Comparison of ENCODE assay signal across 10 cellular contexts in the genomic region with DNA sequence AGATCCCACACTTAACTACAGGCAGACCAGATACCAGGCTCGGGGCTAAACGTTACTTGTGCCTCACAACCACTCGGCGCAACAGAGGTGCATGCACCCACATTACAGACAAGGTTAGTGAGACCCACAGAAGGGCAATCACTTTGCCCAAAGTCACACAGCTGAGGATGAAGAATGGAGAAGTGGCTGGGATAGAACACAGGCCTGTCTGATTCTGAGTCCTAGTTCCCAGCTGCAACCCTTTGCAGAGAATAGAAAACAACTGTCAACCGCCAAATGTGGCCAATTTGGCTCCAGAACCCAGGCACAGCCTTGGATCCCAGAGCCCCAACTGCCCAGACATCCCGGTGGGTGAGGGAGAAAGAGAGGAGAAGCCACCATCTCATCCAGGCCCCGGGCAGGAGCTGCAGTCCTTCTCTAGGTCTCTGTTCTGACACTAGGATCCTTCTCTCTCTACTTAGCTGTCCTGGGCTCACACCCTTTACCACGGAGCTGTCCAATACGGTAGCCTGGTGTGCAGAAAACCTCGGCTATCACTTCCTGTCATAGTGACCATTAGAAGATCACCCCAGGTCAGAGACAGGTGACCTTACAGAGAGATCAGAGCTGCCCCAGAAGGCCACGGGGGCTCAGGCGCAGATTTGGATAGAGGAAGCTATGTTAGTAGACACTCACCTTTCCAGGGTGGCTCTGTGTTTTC. TPM values are rescaled to one million over a fixed set of nuclear protein-coding genes. Genes with fewer than 3 reads are reported as not detected.
DNase-seq lines count a peak whose midpoint lies in the region; ATAC-seq and TF ChIP-seq lines count a peak whose summit lies in the region.
"Had no signal": no experiment of that assay in that cellular context is flagged by ENCODE, and none has a peak within 500 bp of the region (broad histone marks: within the 10 kb centered on the region; RNA-seq: fewer than 3 reads in every experiment).

No MANE protein-coding gene starts in this region.

- no peak for ATAC-seq in HG02970 (IDR thresholded peaks at IDR 0.05; ENCODE audit: low FRiP score, unreplicated experiment)
- ATAC-seq: effector memory CD8-positive, alpha-beta T cell had no signal

- H3K4me3 ChIP-seq in MM.1S (ENCODE audit: low read length): peak overlapping the region; percentile 60
- H3K4me3 ChIP-seq in mammary epithelial cell (replicated peaks in 1 of 3; ENCODE audit: insufficient read depth in 1 of 3, low read depth in 2 of 3, low read length in 3 of 3): no peak overlapping the region
- peak overlapping the region; percentile 60 for H3K4me3 ChIP-seq in osteoblast (ENCODE audit: insufficient read depth, low read length)
- H3K4me3 ChIP-seq: right atrium auricular region had no signal

- TF ChIP-seq CTCF in MM.1S (IDR thresholded peaks at IDR 0.05; ENCODE audit: low read length) (no peak), mammary epithelial cell (conservative IDR thresholded peaks at IDR 0.05 in 1 of 2, IDR thresholded peaks at IDR 0.05 in 1 of 2; ENCODE audit: extremely low read depth in 1 of 2, insufficient read depth in 1 of 2, low read depth in 1 of 2, low read length in 2 of 2) (no peak), osteoblast (IDR thresholded peaks at IDR 0.05; ENCODE audit: extremely low read depth, low read depth, low read length) (no peak), GM10266 (IDR thresholded peaks at IDR 0.05; ENCODE audit: control insufficient read depth, insufficient read depth, low read depth, missing control alignments) (no peak)

- DNase-seq in EH (ENCODE audit: low read depth) (peak; percentile 13), MM.1S (no peak), mammary epithelial cell (no peak), osteoblast (ENCODE audit: insufficient read length, low spot score, missing footprints) (peak; percentile 92), GM10266 (ENCODE audit: extremely low spot score) (no peak), OCI-M2 (lab: John Stamatoyannopoulos, UW; ENCODE audit: unreplicated experiment) (no peak)
- DNase-seq: effector memory CD8-positive, alpha-beta T cell; NCI-H1694 had no signal

- no peaks in the 10 kb centered on the region for H3F3A ChIP-seq in MM.1S (ENCODE audit: insufficient read depth, low read length)

- H3K4me2 ChIP-seq in MM.1S (ENCODE audit: low read depth, low read length) (peak overlapping the region; percentile 87), mammary epithelial cell (ENCODE audit: insufficient read depth, low read depth, low read length) (peak overlapping the region; percentile 40), osteoblast (ENCODE audit: insufficient read depth, low read length) (peak overlapping the region; percentile 79)

- no peaks in the 10 kb centered on the region for H3K36me3 ChIP-seq in MM.1S (replicated peaks; ENCODE audit: insufficient read depth, low read length)
- no peaks in the 10 kb centered on the region for H3K36me3 ChIP-seq in mammary epithelial cell (ENCODE audit: insufficient read depth, low read length)
- no peaks in the 10 kb centered on the region for H3K36me3 ChIP-seq in osteoblast (ENCODE audit: insufficient read depth, low read length)
- H3K36me3 ChIP-seq: right atrium auricular region had no signal

- H4K20me1 ChIP-seq in MM.1S (ENCODE audit: insufficient read depth, low read length): no peaks in the 10 kb centered on the region
- no peaks in the 10 kb centered on the region for H4K20me1 ChIP-seq in mammary epithelial cell (ENCODE audit: insufficient read depth, low read length)
- no peaks in the 10 kb centered on the region for H4K20me1 ChIP-seq in osteoblast (ENCODE audit: insufficient read depth, low read length)

- CTCF ChIA-PET in mammary epithelial cell (lab: Charles Lee; ENCODE audit: low non-redundant PET): interaction anchor here (0.5 to 0.7 kb wide), 3 partner anchors 175 to 465 kb away, joined by 5 to 6 read pairs (median 5); no protein-coding TSS in a partner anchor

- in situ Hi-C loops in mammary epithelial cell (cut with MboI; ENCODE audit: low sequenced_read_pairs in 2 of 2): loop anchor here (5.0 to 10.0 kb wide), 4 partner anchors 165 to 348 kb away; no protein-coding TSS in a partner anchor

- WGBS in mammary epithelial cell (ENCODE audit: low coverage, missing lambda C conversion rate): 84% methylated on average over 12 of the region's 12 CpGs

- dilution Hi-C loops in mammary epithelial cell (cut with HindIII; ENCODE audit: low sequenced_read_pairs): no loop called here

- intact Hi-C loops in mammary epithelial cell (cut with micrococcal nuclease): loop anchor here (10.0 kb wide), 1 partner anchor 648 kb away; no protein-coding TSS in a partner anchor

- no peak overlapping the region for H3K27ac ChIP-seq in MM.1S (ENCODE audit: low read length)
- no peak overlapping the region for H3K27ac ChIP-seq in mammary epithelial cell (ENCODE audit: insufficient read depth, low read depth, low read length)
- no peak overlapping the region for H3K27ac ChIP-seq in osteoblast (ENCODE audit: low read depth, low read length)
- H3K27ac ChIP-seq: right atrium auricular region had no signal

- H3K79me2 ChIP-seq in MM.1S (ENCODE audit: low read length) (no peaks in the 10 kb centered on the region), mammary epithelial cell (ENCODE audit: insufficient read depth, low read length) (no peaks in the 10 kb centered on the region), osteoblast (ENCODE audit: insufficient read depth, low read length) (no peaks in the 10 kb centered on the region)

- H3K4me1 ChIP-seq in MM.1S (ENCODE audit: low read length): no peaks in the 10 kb centered on the region
- H3K4me1 ChIP-seq in mammary epithelial cell (ENCODE audit: insufficient read depth, low read length): peaks cover 17% of the 10 kb centered on the region
- peaks cover 9% of the 10 kb centered on the region for H3K4me1 ChIP-seq in osteoblast (ENCODE audit: insufficient read depth, low read length)

- H3K9me3 ChIP-seq in MM.1S (replicated peaks; ENCODE audit: insufficient read depth, low read length) (no peaks in the 10 kb centered on the region), mammary epithelial cell (replicated peaks; ENCODE audit: insufficient read depth, low read length) (no peaks in the 10 kb centered on the region), osteoblast (ENCODE audit: low read depth, low read length) (no peaks in the 10 kb centered on the region)
- H3K9me3 ChIP-seq: right atrium auricular region had no signal

- BruUV-seq in mammary epithelial cell (replicated peaks; lab: Mats Ljungman, UMichigan): no TSS peak

- peak overlapping the region; percentile 41; the same call in 1 of the 2 replicates for H3K9ac ChIP-seq in MM.1S (ENCODE audit: low read length)
- H3K9ac ChIP-seq in mammary epithelial cell (ENCODE audit: insufficient read depth, low read length): no peak overlapping the region

- peak overlapping the region; percentile 84 for H2AFZ ChIP-seq in MM.1S (ENCODE audit: low read length)
- no peak overlapping the region for H2AFZ ChIP-seq in mammary epithelial cell (ENCODE audit: low read depth, low read length)
- peak overlapping the region; percentile 77 for H2AFZ ChIP-seq in osteoblast (ENCODE audit: low read length)

- no peaks in the 10 kb centered on the region for H3K9me2 ChIP-seq in MM.1S (replicated peaks; ENCODE audit: insufficient read depth, low read length)

- no peaks in the 10 kb centered on the region for H3K27me3 ChIP-seq in MM.1S (replicated peaks; ENCODE audit: insufficient read depth, low read length)
- no peaks in the 10 kb centered on the region for H3K27me3 ChIP-seq in mammary epithelial cell (ENCODE audit: insufficient read depth, low read length)
- H3K27me3 ChIP-seq in osteoblast (ENCODE audit: insufficient read depth, low read length): no peaks in the 10 kb centered on the region
- H3K27me3 ChIP-seq: right atrium auricular region had no signal

RNA-seq across cellular contexts. Expression of a gene that starts 59.1 kb away (rescaled TPM):
- total RNA-seq in mammary epithelial cell (1 to 10 TPM in 1 of 2 donors, under 1 TPM in 1; 0.50 to 1.3 TPM), osteoblast (0.29 and 0.36 TPM in 2 replicates)
- polyA plus RNA-seq in mammary epithelial cell: 0.71 TPM
- 2.1 TPM for polyA minus RNA-seq in mammary epithelial cell

Comparison
In these comparisons a context has a peak if more than half of its experiments do, and no peak if none do; other contexts are left out.
1. DNase-seq: peak in EH (single experiment) and osteoblast (single experiment); none in MM.1S (single experiment), mammary epithelial cell (single experiment), GM10266 (single experiment) and OCI-M2 (single experiment).
2. H3K4me3 ChIP-seq: peak in MM.1S (single experiment) and osteoblast (single experiment); none in mammary epithelial cell (0 of 3).
3. Peak in every context shown above with its lines, with median percentiles within 50 percentile points of each other: H3K4me2 ChIP-seq.